In genomic region chr7:1869731-1870130, GRCh38 we compare ENCODE assay signal across 8 cellular contexts.
"Had no signal": no experiment of that assay in that cellular context is flagged by ENCODE, and none has a peak within 500 bp of the region (broad histone marks: within the 10 kb centered on the region; RNA-seq: fewer than 3 reads in every experiment).

No MANE protein-coding gene starts in this region.

- H3K36me3 ChIP-seq: HAP-1 had no signal

- H3K27ac ChIP-seq: GM23248 had no signal

- H2AFZ ChIP-seq: GM23248 had no signal

- FAIRE-seq: HepG2, K562 had no signal

- DNase-seq: GM23248, GOT3, H7, KG1 had no signal

- H3K9me3 ChIP-seq: HAP-1 had no signal

- H3K4me1 ChIP-seq: HAP-1 had no signal

- ATAC-seq: HCT116, HepG2, K562 had no signal

- H3K4me3 ChIP-seq: GM23248, HAP-1, K562 had no signal

- H3K9ac ChIP-seq: GM23248 had no signal
